ENCODE assay signal across 8 cellular contexts in the genomic region with DNA sequence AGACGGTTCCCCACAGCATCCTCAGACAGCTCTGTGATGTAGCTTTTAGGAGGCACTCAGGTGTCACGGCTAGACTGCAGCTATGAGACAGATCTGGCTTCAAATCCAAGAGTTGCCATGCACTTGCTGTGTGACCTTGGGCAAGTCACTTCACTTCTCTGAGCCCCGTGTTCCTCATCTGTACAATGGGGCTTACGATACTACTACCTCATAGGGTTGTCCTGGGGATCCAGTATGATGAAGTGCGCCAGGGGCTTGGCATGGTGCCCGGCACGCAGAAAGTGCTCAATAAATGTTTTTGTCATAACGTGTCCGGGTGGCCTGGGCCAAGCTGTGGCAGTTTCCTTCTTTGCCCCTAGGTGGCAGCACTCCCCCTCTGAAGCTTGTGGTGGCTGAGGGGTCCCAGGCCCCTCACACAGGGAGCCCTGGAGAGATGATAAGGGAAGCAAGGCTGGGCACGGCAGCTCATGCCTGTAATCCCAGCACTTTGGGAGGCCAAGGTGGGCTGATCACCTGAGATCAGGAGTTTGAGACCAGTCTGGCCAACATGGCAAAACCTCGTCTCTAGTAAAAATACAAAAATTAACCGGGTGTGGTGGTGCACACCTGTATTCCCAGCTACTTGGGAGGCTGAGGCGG. TPM values are rescaled to one million over a fixed set of nuclear protein-coding genes. Genes with fewer than 3 reads are reported as not detected.
DNase-seq lines count a peak whose midpoint lies in the region; ATAC-seq and TF ChIP-seq lines count a peak whose summit lies in the region.

No MANE protein-coding gene starts in this region.

- no peak for TF ChIP-seq POLR2A in ovary (IDR thresholded peaks at IDR 0.05)

- no peaks in the 10 kb centered on the region for H3K27me3 ChIP-seq in ovary

- H3K4me1 ChIP-seq in ovary (ENCODE audit: insufficient read depth), result no peaks in the 10 kb centered on the region

- no peaks in the 10 kb centered on the region for H3K9me3 ChIP-seq in ovary

- no peak for ATAC-seq in GM21381 (IDR thresholded peaks at IDR 0.05; ENCODE audit: unreplicated experiment)
- no peak for ATAC-seq in GM18861 (IDR thresholded peaks at IDR 0.05; ENCODE audit: unreplicated experiment)
- ATAC-seq in GM19035 (IDR thresholded peaks at IDR 0.05; ENCODE audit: unreplicated experiment), result no peak

- H3K27ac ChIP-seq in ovary, result no peak overlapping the region

- no peak overlapping the region for H3K4me3 ChIP-seq in ovary

- DNase-seq in EL, result peak; percentile 25
- peak; percentile 71 for DNase-seq in NAMALWA (ENCODE audit: low spot score)
- DNase-seq in activated T-cell treated with anti-CD3 and anti-CD28 coated beads for 48 hours (ENCODE audit: low read depth), result peak; percentile 36
- DNase-seq in fibroblast of peridontal ligament (ENCODE audit: extremely low read depth), result peak; percentile 25
- peak in 3 of 5 donors; percentile 36 to 56 (median 52) for DNase-seq in ovary

- intact Hi-C loops in ovary (cut with DNase I), result no loop called here

- TF ChIP-seq CTCF in ovary (IDR thresholded peaks at IDR 0.05), result peak in 2 of 3 donors; percentile 13 to 43

- H3K36me3 ChIP-seq in ovary, result no peaks in the 10 kb centered on the region

- WGBS in ovary, 3 donors, result 62 to 64% (median 64%) methylated on average over 13 of the region's 13 CpGs

- TF ChIP-seq EP300 in ovary (IDR thresholded peaks at IDR 0.05), result no peak

RNA-seq across cellular contexts. Expression of a gene that starts 19.1 kb away (rescaled TPM):
- 10 to 100 TPM; 48.5 to 99.1 (median 96.7) TPM for total RNA-seq in ovary
- polyA plus RNA-seq in ovary, result 100 to 1,000 TPM; 118 to 153 TPM
